Comparison of ENCODE assay signal across 30 cellular contexts in genomic region chr17:33892677-33893076, GRCh38.
"Had no signal": no experiment of that assay in that cellular context is flagged by ENCODE, and none has a peak within 500 bp of the region (broad histone marks: within the 10 kb centered on the region; RNA-seq: fewer than 3 reads in every experiment).

No MANE protein-coding gene starts in this region.

- H3K79me2 ChIP-seq: hepatocyte had no signal

- H3K36me3 Mint-ChIP-seq: mesothelial cell of epicardium; naive B cell; stimulated activated naive B cell treated with anti-CD40 and anti-IgM and Interleukin-4, amounts not matched to agents 10 μg/mL and 1 μg/mL and 100 μg/mL, for 72 hours had no signal

- H3K36me3 ChIP-seq: colonic mucosa, esophagus muscularis mucosa, gastroesophageal sphincter, heart left ventricle, left lung, ovary, right lobe of liver, thoracic aorta, tibial nerve, upper lobe of left lung had no signal

- DNase-seq: colonic mucosa; effector CD8-positive, alpha-beta T cell; endodermal cell; foreskin keratinocyte; heart left ventricle; kidney; left lung; mesenchymal stem cell; mucosa of descending colon; naive B cell; occipital lobe; ovary; posterior cingulate gyrus; psoas muscle; retina; right lobe of liver; small intestine; stimulated activated CD4-positive, alpha-beta T cell treated with anti-CD3 and anti-CD28 coated beads, Interleukin-15, amount 100 ng/mL, for 24 hours; stimulated activated CD4-positive, alpha-beta T cell treated with anti-CD3 and anti-CD28 coated beads, Interleukin-2, amount 100 ng/mL, for 48 hours; stimulated activated naive B cell treated with anti-CD40 and anti-IgM and Interleukin-4, amounts not matched to agents 10 μg/mL and 1 μg/mL and 100 μg/mL, for 72 hours; upper lobe of left lung had no signal

- H3K4me1 Mint-ChIP-seq: mesothelial cell of epicardium; naive B cell; stimulated activated naive B cell treated with anti-CD40 and anti-IgM and Interleukin-4, amounts not matched to agents 10 μg/mL and 1 μg/mL and 100 μg/mL, for 72 hours had no signal

- H3K9me3 ChIP-seq: colonic mucosa, esophagus muscularis mucosa, gastroesophageal sphincter, heart left ventricle, left lung, mucosa of descending colon, ovary, psoas muscle, right lobe of liver, thoracic aorta, tibial nerve, upper lobe of left lung had no signal

- H3K4me2 ChIP-seq: hepatocyte had no signal

- ATAC-seq: foreskin keratinocyte; gastroesophageal sphincter; heart left ventricle; left lung; mucosa of descending colon; psoas muscle; right lobe of liver; stimulated activated naive B cell treated with anti-CD40 and anti-IgM and Interleukin-4, amounts not matched to agents 10 μg/mL and 1 μg/mL and 100 μg/mL, for 72 hours had no signal

- H3K27ac ChIP-seq: colonic mucosa, esophagus muscularis mucosa, foreskin keratinocyte, gastroesophageal sphincter, heart left ventricle, hepatocyte, left lung, ovary, psoas muscle, right lobe of liver, thoracic aorta, tibial nerve, upper lobe of left lung had no signal

- H3K4me3 Mint-ChIP-seq: dendritic cell treated with granulocyte-macrophage colony-stimulating factor and Interleukin-4, amounts not matched to agents 40 ng/mL and 50 ng/mL, for 4 days; endodermal cell; mesothelial cell of epicardium; naive B cell; nephron; stimulated activated naive B cell treated with anti-CD40 and anti-IgM and Interleukin-4, amounts not matched to agents 10 μg/mL and 1 μg/mL and 100 μg/mL, for 72 hours; stimulated activated naive CD8-positive, alpha-beta T cell treated with anti-CD3 and anti-CD28 coated beads, Interleukin-15, Interleukin-2, amounts not matched to agents 100 ng/mL and 50 ng/mL, for 24 hours had no signal

- H3K27ac Mint-ChIP-seq: dendritic cell treated with granulocyte-macrophage colony-stimulating factor and Interleukin-4, amounts not matched to agents 40 ng/mL and 50 ng/mL, for 4 days; endodermal cell; mesothelial cell of epicardium; naive B cell; nephron; stimulated activated naive B cell treated with anti-CD40 and anti-IgM and Interleukin-4, amounts not matched to agents 10 μg/mL and 1 μg/mL and 100 μg/mL, for 72 hours; stimulated activated naive CD8-positive, alpha-beta T cell treated with anti-CD3 and anti-CD28 coated beads, Interleukin-15, Interleukin-2, amounts not matched to agents 100 ng/mL and 50 ng/mL, for 24 hours had no signal

- H2AFZ ChIP-seq: hepatocyte had no signal

- H3K4me3 ChIP-seq: colonic mucosa, esophagus muscularis mucosa, gastroesophageal sphincter, heart left ventricle, hepatocyte, left lung, mucosa of descending colon, ovary, psoas muscle, right lobe of liver, thoracic aorta, tibial nerve, upper lobe of left lung had no signal

- H3K27me3 ChIP-seq: colonic mucosa, foreskin keratinocyte, ovary, right lobe of liver, tibial nerve, upper lobe of left lung had no signal

- H3K9me3 Mint-ChIP-seq: dendritic cell treated with granulocyte-macrophage colony-stimulating factor and Interleukin-4, amounts not matched to agents 40 ng/mL and 50 ng/mL, for 4 days; endodermal cell; mesothelial cell of epicardium; nephron; stimulated activated naive B cell treated with anti-CD40 and anti-IgM and Interleukin-4, amounts not matched to agents 10 μg/mL and 1 μg/mL and 100 μg/mL, for 72 hours; stimulated activated naive CD8-positive, alpha-beta T cell treated with anti-CD3 and anti-CD28 coated beads, Interleukin-15, Interleukin-2, amounts not matched to agents 100 ng/mL and 50 ng/mL, for 24 hours had no signal

- H3K4me1 ChIP-seq: colonic mucosa, esophagus muscularis mucosa, foreskin keratinocyte, gastroesophageal sphincter, heart left ventricle, left lung, psoas muscle, right lobe of liver, tibial nerve, upper lobe of left lung had no signal
